ENCODE assay signal across 1 cellular context in the genomic region with DNA sequence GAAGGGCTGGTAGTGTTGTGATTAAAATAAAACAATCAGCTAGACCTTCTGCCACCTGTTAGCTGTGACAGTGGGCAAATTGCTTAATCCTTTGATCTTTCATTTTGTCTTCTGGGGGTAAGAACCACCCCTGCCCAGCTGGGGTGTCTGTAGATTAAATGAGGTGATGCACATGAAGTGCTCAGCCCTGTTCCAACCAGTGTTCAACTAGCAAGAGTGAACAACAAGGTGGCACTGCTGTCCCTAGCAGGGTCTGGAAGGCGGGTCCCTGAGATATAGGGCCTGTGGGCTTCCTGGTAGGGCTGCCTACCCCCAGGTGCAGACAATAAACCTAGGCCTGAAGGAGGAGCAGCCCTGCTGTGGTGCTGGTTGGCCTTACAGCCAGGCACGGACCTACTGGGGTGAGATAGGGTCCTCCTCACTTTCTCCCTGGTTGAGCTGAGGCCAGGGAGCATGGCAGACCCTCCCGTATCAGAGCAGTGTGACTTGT.
TF ChIP-seq lines count a peak whose summit lies in the region.

No MANE protein-coding gene starts in this region.

TF ChIP-seq in WTC11, 78 proteins besides CTCF, POLR2A, EP300 and RAD21 (continued from another document):
- TF ChIP-seq, protein P1, sequence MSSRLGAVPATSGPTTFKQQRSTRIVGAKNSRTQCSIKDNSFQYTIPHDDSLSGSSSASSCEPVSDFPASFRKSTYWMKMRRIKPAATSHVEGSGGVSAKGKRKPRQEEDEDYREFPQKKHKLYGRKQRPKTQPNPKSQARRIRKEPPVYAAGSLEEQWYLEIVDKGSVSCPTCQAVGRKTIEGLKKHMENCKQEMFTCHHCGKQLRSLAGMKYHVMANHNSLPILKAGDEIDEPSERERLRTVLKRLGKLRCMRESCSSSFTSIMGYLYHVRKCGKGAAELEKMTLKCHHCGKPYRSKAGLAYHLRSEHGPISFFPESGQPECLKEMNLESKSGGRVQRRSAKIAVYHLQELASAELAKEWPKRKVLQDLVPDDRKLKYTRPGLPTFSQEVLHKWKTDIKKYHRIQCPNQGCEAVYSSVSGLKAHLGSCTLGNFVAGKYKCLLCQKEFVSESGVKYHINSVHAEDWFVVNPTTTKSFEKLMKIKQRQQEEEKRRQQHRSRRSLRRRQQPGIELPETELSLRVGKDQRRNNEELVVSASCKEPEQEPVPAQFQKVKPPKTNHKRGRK (CRISPR knock-in tag; IDR thresholded peaks at IDR 0.05; ENCODE audit: borderline replicate concordance): no peak
- TF ChIP-seq, protein P2, sequence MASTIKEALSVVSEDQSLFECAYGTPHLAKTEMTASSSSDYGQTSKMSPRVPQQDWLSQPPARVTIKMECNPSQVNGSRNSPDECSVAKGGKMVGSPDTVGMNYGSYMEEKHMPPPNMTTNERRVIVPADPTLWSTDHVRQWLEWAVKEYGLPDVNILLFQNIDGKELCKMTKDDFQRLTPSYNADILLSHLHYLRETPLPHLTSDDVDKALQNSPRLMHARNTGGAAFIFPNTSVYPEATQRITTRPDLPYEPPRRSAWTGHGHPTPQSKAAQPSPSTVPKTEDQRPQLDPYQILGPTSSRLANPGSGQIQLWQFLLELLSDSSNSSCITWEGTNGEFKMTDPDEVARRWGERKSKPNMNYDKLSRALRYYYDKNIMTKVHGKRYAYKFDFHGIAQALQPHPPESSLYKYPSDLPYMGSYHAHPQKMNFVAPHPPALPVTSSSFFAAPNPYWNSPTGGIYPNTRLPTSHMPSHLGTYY (CRISPR knock-in tag; IDR thresholded peaks at IDR 0.05): no peak
- TF ChIP-seq NFE2L1 (CRISPR knock-in tag; IDR thresholded peaks at IDR 0.05) (no peak), ZNF671 (CRISPR knock-in tag; IDR thresholded peaks at IDR 0.05) (no peak), ZNF416 (CRISPR knock-in tag; IDR thresholded peaks at IDR 0.05) (no peak), HMGA2 (CRISPR knock-in tag; IDR thresholded peaks at IDR 0.05) (no peak), KAT7 (CRISPR knock-in tag; IDR thresholded peaks at IDR 0.05; ENCODE audit: borderline replicate concordance) (no peak), SOX15 (CRISPR knock-in tag; IDR thresholded peaks at IDR 0.05) (no peak), JUN (CRISPR knock-in tag; IDR thresholded peaks at IDR 0.05) (no peak), NFATC4 (CRISPR knock-in tag; IDR thresholded peaks at IDR 0.05) (no peak)
- TF ChIP-seq, protein P3, sequence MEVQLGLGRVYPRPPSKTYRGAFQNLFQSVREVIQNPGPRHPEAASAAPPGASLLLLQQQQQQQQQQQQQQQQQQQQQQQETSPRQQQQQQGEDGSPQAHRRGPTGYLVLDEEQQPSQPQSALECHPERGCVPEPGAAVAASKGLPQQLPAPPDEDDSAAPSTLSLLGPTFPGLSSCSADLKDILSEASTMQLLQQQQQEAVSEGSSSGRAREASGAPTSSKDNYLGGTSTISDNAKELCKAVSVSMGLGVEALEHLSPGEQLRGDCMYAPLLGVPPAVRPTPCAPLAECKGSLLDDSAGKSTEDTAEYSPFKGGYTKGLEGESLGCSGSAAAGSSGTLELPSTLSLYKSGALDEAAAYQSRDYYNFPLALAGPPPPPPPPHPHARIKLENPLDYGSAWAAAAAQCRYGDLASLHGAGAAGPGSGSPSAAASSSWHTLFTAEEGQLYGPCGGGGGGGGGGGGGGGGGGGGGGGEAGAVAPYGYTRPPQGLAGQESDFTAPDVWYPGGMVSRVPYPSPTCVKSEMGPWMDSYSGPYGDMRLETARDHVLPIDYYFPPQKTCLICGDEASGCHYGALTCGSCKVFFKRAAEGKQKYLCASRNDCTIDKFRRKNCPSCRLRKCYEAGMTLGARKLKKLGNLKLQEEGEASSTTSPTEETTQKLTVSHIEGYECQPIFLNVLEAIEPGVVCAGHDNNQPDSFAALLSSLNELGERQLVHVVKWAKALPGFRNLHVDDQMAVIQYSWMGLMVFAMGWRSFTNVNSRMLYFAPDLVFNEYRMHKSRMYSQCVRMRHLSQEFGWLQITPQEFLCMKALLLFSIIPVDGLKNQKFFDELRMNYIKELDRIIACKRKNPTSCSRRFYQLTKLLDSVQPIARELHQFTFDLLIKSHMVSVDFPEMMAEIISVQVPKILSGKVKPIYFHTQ (CRISPR knock-in tag; IDR thresholded peaks at IDR 0.05): no peak
- TF ChIP-seq, protein P4, sequence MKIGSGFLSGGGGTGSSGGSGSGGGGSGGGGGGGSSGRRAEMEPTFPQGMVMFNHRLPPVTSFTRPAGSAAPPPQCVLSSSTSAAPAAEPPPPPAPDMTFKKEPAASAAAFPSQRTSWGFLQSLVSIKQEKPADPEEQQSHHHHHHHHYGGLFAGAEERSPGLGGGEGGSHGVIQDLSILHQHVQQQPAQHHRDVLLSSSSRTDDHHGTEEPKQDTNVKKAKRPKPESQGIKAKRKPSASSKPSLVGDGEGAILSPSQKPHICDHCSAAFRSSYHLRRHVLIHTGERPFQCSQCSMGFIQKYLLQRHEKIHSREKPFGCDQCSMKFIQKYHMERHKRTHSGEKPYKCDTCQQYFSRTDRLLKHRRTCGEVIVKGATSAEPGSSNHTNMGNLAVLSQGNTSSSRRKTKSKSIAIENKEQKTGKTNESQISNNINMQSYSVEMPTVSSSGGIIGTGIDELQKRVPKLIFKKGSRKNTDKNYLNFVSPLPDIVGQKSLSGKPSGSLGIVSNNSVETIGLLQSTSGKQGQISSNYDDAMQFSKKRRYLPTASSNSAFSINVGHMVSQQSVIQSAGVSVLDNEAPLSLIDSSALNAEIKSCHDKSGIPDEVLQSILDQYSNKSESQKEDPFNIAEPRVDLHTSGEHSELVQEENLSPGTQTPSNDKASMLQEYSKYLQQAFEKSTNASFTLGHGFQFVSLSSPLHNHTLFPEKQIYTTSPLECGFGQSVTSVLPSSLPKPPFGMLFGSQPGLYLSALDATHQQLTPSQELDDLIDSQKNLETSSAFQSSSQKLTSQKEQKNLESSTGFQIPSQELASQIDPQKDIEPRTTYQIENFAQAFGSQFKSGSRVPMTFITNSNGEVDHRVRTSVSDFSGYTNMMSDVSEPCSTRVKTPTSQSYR (CRISPR knock-in tag; IDR thresholded peaks at IDR 0.05): no peak
- TF ChIP-seq, protein P5, sequence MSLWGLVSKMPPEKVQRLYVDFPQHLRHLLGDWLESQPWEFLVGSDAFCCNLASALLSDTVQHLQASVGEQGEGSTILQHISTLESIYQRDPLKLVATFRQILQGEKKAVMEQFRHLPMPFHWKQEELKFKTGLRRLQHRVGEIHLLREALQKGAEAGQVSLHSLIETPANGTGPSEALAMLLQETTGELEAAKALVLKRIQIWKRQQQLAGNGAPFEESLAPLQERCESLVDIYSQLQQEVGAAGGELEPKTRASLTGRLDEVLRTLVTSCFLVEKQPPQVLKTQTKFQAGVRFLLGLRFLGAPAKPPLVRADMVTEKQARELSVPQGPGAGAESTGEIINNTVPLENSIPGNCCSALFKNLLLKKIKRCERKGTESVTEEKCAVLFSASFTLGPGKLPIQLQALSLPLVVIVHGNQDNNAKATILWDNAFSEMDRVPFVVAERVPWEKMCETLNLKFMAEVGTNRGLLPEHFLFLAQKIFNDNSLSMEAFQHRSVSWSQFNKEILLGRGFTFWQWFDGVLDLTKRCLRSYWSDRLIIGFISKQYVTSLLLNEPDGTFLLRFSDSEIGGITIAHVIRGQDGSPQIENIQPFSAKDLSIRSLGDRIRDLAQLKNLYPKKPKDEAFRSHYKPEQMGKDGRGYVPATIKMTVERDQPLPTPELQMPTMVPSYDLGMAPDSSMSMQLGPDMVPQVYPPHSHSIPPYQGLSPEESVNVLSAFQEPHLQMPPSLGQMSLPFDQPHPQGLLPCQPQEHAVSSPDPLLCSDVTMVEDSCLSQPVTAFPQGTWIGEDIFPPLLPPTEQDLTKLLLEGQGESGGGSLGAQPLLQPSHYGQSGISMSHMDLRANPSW (CRISPR knock-in tag; conservative IDR thresholded peaks at IDR 0.05; ENCODE audit: low read depth): no peak
